1 cellular context compared by ENCODE assay signal in the genomic region with DNA sequence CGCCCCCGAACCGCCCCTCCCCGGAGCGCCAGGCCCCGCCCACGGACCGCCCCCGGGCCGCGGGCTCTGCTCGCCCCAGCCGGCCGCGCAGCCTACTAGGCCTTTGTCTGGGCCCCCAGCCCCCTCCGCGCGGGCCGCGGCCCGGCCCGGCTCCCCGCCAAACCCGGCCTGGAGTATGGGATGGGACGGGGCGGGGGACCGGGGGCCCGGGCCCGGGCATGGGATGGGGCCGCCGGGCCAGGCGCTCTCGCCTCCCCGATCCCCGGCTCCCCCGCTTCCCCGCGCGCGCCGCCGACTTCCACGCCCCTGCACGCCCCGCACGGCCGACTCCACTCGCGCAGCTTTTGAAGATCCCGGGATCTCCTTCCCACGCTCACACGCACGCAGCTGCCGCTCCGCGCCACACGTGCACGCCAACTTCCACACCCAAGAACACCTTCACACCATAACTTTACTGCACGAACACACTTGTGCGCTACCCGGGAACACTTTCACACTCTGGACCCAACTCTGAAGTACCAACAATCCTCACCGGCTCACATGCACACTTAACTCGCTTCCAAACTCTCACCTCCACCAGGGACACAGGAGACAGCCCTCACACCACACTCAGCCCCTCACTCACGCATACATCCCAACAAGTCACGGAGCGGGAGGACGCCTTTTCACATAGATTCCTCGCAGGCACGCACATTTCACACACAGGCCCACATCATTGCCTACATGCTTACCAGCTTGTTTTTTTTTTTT.
TF ChIP-seq lines count a peak whose summit lies in the region.

No MANE protein-coding gene starts in this region.

TF ChIP-seq in GM12878, 131 proteins besides CTCF, POLR2A, EP300 and RAD21 (continued from another document):
- TF ChIP-seq ZNF592 (IDR thresholded peaks at IDR 0.05) (no peak), ZBTB40 (IDR thresholded peaks at IDR 0.05; ENCODE audit: borderline replicate concordance) (no peak), TARDBP (IDR thresholded peaks at IDR 0.05; ENCODE audit: borderline replicate concordance) (no peak), SMARCA5 (IDR thresholded peaks at IDR 0.05) (no peak), BCL11A (IDR thresholded peaks at IDR 0.05; ENCODE audit: low read depth, low read length) (no peak), NRF1 (conservative IDR thresholded peaks at IDR 0.05; ENCODE audit: low read depth, low read length) (no peak), TCF7 (IDR thresholded peaks at IDR 0.05; ENCODE audit: borderline replicate concordance) (no peak), IKZF1 (conservative IDR thresholded peaks at IDR 0.05) (peak; percentile 65), MEF2A (IDR thresholded peaks at IDR 0.05; ENCODE audit: insufficient read depth, low read depth, low read length) (no peak), RELA (IDR thresholded peaks at IDR 0.05; ENCODE audit: borderline replicate concordance, partially characterized antibody) (no peak), PAX8 (IDR thresholded peaks at IDR 0.05) (no peak), ATF3 (IDR thresholded peaks at IDR 0.05; ENCODE audit: borderline replicate concordance, extremely low read depth, low read depth, low read length) (no peak), ATF7 (IDR thresholded peaks at IDR 0.05; ENCODE audit: low read depth) (no peak), HCFC1 (IDR thresholded peaks at IDR 0.05; ENCODE audit: low read length) (no peak), ESRRA (IDR thresholded peaks at IDR 0.05; ENCODE audit: low read length) (no peak), ZSCAN29 (IDR thresholded peaks at IDR 0.05) (peak; percentile 59; the same call in 1 of the 2 replicates), RBBP5 (conservative IDR thresholded peaks at IDR 0.05) (no peak), NR2F1 (conservative IDR thresholded peaks at IDR 0.05) (no peak; the same call in 1 of the 2 replicates), PRDM15 (CRISPR knock-in tag; IDR thresholded peaks at IDR 0.05) (no peak), JUND (IDR thresholded peaks at IDR 0.05; ENCODE audit: low read depth, low read length) (no peak), SRF (IDR thresholded peaks at IDR 0.05; ENCODE audit: low read depth in 2 of 2, low read length in 2 of 2) (no peak)
- TF ChIP-seq, protein P1, sequence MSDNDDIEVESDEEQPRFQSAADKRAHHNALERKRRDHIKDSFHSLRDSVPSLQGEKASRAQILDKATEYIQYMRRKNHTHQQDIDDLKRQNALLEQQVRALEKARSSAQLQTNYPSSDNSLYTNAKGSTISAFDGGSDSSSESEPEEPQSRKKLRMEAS (IDR thresholded peaks at IDR 0.05; ENCODE audit: low read depth, low read length) = no peak
- TF ChIP-seq, protein P2, sequence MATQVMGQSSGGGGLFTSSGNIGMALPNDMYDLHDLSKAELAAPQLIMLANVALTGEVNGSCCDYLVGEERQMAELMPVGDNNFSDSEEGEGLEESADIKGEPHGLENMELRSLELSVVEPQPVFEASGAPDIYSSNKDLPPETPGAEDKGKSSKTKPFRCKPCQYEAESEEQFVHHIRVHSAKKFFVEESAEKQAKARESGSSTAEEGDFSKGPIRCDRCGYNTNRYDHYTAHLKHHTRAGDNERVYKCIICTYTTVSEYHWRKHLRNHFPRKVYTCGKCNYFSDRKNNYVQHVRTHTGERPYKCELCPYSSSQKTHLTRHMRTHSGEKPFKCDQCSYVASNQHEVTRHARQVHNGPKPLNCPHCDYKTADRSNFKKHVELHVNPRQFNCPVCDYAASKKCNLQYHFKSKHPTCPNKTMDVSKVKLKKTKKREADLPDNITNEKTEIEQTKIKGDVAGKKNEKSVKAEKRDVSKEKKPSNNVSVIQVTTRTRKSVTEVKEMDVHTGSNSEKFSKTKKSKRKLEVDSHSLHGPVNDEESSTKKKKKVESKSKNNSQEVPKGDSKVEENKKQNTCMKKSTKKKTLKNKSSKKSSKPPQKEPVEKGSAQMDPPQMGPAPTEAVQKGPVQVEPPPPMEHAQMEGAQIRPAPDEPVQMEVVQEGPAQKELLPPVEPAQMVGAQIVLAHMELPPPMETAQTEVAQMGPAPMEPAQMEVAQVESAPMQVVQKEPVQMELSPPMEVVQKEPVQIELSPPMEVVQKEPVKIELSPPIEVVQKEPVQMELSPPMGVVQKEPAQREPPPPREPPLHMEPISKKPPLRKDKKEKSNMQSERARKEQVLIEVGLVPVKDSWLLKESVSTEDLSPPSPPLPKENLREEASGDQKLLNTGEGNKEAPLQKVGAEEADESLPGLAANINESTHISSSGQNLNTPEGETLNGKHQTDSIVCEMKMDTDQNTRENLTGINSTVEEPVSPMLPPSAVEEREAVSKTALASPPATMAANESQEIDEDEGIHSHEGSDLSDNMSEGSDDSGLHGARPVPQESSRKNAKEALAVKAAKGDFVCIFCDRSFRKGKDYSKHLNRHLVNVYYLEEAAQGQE (IDR thresholded peaks at IDR 0.05; ENCODE audit: low read depth, low read length) = no peak
- TF ChIP-seq, protein P3, sequence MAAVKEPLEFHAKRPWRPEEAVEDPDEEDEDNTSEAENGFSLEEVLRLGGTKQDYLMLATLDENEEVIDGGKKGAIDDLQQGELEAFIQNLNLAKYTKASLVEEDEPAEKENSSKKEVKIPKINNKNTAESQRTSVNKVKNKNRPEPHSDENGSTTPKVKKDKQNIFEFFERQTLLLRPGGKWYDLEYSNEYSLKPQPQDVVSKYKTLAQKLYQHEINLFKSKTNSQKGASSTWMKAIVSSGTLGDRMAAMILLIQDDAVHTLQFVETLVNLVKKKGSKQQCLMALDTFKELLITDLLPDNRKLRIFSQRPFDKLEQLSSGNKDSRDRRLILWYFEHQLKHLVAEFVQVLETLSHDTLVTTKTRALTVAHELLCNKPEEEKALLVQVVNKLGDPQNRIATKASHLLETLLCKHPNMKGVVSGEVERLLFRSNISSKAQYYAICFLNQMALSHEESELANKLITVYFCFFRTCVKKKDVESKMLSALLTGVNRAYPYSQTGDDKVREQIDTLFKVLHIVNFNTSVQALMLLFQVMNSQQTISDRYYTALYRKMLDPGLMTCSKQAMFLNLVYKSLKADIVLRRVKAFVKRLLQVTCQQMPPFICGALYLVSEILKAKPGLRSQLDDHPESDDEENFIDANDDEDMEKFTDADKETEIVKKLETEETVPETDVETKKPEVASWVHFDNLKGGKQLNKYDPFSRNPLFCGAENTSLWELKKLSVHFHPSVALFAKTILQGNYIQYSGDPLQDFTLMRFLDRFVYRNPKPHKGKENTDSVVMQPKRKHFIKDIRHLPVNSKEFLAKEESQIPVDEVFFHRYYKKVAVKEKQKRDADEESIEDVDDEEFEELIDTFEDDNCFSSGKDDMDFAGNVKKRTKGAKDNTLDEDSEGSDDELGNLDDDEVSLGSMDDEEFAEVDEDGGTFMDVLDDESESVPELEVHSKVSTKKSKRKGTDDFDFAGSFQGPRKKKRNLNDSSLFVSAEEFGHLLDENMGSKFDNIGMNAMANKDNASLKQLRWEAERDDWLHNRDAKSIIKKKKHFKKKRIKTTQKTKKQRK (IDR thresholded peaks at IDR 0.05; ENCODE audit: low read depth, low read length) = no peak
TF ChIP-seq in GM12878: peak in this region for 14.
